In the genomic region with DNA sequence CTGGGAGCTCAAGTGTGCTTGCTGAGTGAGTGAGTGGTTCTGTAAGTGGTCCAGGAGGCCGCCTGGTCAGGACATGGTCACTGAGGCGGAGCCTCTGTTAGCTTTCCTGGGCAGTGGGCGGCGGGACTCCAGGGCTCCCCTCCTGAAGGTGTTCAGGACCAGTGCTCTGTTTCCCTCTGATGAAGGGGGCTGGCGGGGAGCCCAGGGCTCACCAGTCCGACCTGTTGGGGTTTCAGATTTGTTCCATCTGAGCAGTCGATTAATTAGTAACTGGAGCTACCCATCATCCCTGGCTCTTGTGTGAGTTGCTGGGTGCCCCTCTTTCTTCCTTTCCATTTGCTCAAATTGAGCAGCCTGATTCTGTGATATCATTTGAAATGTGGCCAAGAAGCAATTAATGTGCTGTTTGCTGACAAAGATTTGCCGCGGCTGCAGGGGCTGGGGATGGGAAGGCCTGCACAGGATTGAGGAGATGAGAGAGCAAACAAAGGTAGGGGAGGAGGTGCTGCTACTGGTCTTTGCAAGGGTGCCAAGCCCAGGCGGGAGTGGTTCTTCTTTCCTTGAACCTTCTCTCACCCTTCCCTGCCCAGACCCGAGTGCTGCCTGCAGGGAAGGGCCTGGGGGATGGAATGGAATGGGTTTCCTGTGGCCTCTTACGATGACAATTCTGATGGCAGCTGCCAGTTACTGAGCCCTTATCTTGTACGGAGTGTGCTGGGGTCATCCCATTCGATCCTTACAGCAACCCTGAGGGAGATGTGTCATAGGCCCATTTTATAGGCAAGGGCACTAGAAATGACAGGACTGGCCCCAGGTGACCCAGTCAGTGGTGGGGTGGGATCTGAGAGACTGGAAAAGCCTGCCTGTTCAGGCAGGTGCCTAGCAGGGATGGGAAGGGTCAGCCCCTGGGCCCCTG, we compare ENCODE assay signal across 13 cellular contexts.
A peak's percentile ranks its signal among the peaks of the same experiment; 100 is the strongest.
DNase-seq lines count a peak whose midpoint lies in the region; ATAC-seq, FAIRE-seq and TF ChIP-seq lines count a peak whose summit lies in the region.
"Had no signal": no experiment of that assay in that cellular context is flagged by ENCODE, and none has a peak within 500 bp of the region (broad histone marks: within the 10 kb centered on the region; RNA-seq: fewer than 3 reads in every experiment).

No MANE protein-coding gene starts in this region.

- peak; percentile 82 for FAIRE-seq in RCC 7860 (lab: Jason Lieb, UNC)
- FAIRE-seq: G401.6 had no signal

- no peak overlapping the region for H2BK120ac ChIP-seq in mesendoderm (ENCODE audit: low read depth, low read length)

- no peak overlapping the region for H3K56ac ChIP-seq in mesendoderm (ENCODE audit: low read length)

- no peak overlapping the region for H2AK5ac ChIP-seq in mesendoderm (ENCODE audit: low read length)

- DNase-seq in COR-L47 (lab: John Stamatoyannopoulos, UW), result peak; percentile 90
- peak; percentile 76 for DNase-seq in NCI-H1105 (lab: John Stamatoyannopoulos, UW)
- DNase-seq in RCC 7860 (ENCODE audit: low spot score), result peak; percentile 60
- no peak for DNase-seq in mesendoderm
- no peak for DNase-seq in foreskin keratinocyte
- DNase-seq: activated naive CD4-positive, alpha-beta T cell treated with Interleukin-2 at 50 U/mL for 16 hours; H9; NCI-H446 had no signal

- no peak overlapping the region for H3K23ac ChIP-seq in mesendoderm (ENCODE audit: low read length)

- H3K4me3 ChIP-seq in mucosa of rectum (ENCODE audit: low read length in 2 of 2) (no peak overlapping the region), mesendoderm (ENCODE audit: low read length) (no peak overlapping the region)
- H3K4me3 ChIP-seq: cardiac muscle cell had no signal

- H2BK15ac ChIP-seq in mesendoderm (replicated peaks; ENCODE audit: low read depth), result no peak overlapping the region

- H3K9ac ChIP-seq in mucosa of rectum (ENCODE audit: low read depth in 1 of 2, low read length in 2 of 2), result no peak overlapping the region
- H3K9ac ChIP-seq in mesendoderm (ENCODE audit: low read length), result no peak overlapping the region

- no peak overlapping the region for H2BK5ac ChIP-seq in mesendoderm (ENCODE audit: low read length)

- H3K27me3 ChIP-seq in mucosa of rectum (ENCODE audit: control insufficient read depth in 2 of 2, insufficient read depth in 2 of 2, low read length in 2 of 2), result peaks cover 0 to 2% of the 10 kb centered on the region in 2 donors
- no peaks in the 10 kb centered on the region for H3K27me3 ChIP-seq in mesendoderm (ENCODE audit: insufficient read depth, low read length, poor library complexity)
- H3K27me3 ChIP-seq in foreskin keratinocyte, result peaks cover 34% of the 10 kb centered on the region

- H3K36me3 ChIP-seq in mucosa of rectum (ENCODE audit: control insufficient read depth in 2 of 2, insufficient read depth in 2 of 2, low read length in 2 of 2) (no peaks in the 10 kb centered on the region), mesendoderm (ENCODE audit: control insufficient read depth, insufficient read depth, low read length) (no peaks in the 10 kb centered on the region)
- H3K36me3 ChIP-seq: cardiac muscle cell had no signal

- no peaks in the 10 kb centered on the region for H3K79me2 ChIP-seq in mesendoderm (ENCODE audit: control insufficient read depth, insufficient read depth, low read length)

- no CpG with 5 or more reads among the region's 14 CpGs for WGBS in mesendoderm (ENCODE audit: extremely low coverage, insufficient coverage, low lambda C conversion rate)

- ATAC-seq in HG03378 (IDR thresholded peaks at IDR 0.05; ENCODE audit: unreplicated experiment) (no peak), foreskin keratinocyte (no peak)
- no peak for ATAC-seq in activated CD4-positive, CD25-positive, alpha-beta regulatory T cell treated with anti-CD3 and anti-CD28 coated beads, Interleukin-2, amount 50 U/mL, for 24 hours

- no peak for TF ChIP-seq CTCF in foreskin keratinocyte (conservative IDR thresholded peaks at IDR 0.05)

- H4K8ac ChIP-seq in mesendoderm (ENCODE audit: low read depth, low read length), result no peak overlapping the region

- H3K9me3 ChIP-seq in mucosa of rectum (ENCODE audit: control insufficient read depth in 2 of 2, low read length in 2 of 2), result no peaks in the 10 kb centered on the region

- no peak overlapping the region for H3K18ac ChIP-seq in mesendoderm (ENCODE audit: low read length)

- H3K4me2 ChIP-seq in mesendoderm (ENCODE audit: low read length), result no peak overlapping the region

- H3K4ac ChIP-seq in mesendoderm (ENCODE audit: low read depth, low read length), result no peak overlapping the region

- peak overlapping the region; percentile 65 to 69 for H3K27ac ChIP-seq in mucosa of rectum (ENCODE audit: low read depth in 2 of 2, low read length in 2 of 2)
- H3K27ac ChIP-seq in mesendoderm (ENCODE audit: low read depth, low read length), result no peak overlapping the region
- no peak overlapping the region for H3K27ac ChIP-seq in foreskin keratinocyte
- H3K27ac ChIP-seq: cardiac muscle cell had no signal

- no peak overlapping the region for H4K5ac ChIP-seq in mesendoderm (ENCODE audit: low read length)

- no peaks in the 10 kb centered on the region for H3K79me1 ChIP-seq in mesendoderm (ENCODE audit: low read length)

- peaks cover 24 to 36% of the 10 kb centered on the region in 2 donors for H3K4me1 ChIP-seq in mucosa of rectum (ENCODE audit: control insufficient read depth in 2 of 2, insufficient read depth in 2 of 2, low read length in 2 of 2)
- H3K4me1 ChIP-seq in mesendoderm (ENCODE audit: control insufficient read depth, low read depth, low read length), result no peaks in the 10 kb centered on the region
- H3K4me1 ChIP-seq in foreskin keratinocyte, result no peaks in the 10 kb centered on the region

Comparison
In these comparisons a context has a peak if more than half of its experiments do, and no peak if none do; other contexts are left out.
1. DNase-seq: peak in COR-L47 (single experiment), NCI-H1105 (single experiment) and RCC 7860 (single experiment); none in mesendoderm (single experiment) and foreskin keratinocyte (0 of 2).
2. H3K27ac ChIP-seq: peak in mucosa of rectum (2 of 2); none in mesendoderm (single experiment) and foreskin keratinocyte (single experiment).